8 cellular contexts compared by ENCODE assay signal in genomic region chr16:29290631-29291247, GRCh38.
DNase-seq lines count a peak whose midpoint lies in the region; ATAC-seq and TF ChIP-seq lines count a peak whose summit lies in the region.

No MANE protein-coding gene starts in this region.

- DNase-seq in EL (peak; percentile 91), H7 (peak; percentile 85), NCI-H2029 (lab: John Stamatoyannopoulos, UW) (peak; percentile 84), epidermal melanocyte (ENCODE audit: insufficient read length, low spot score) (peak; percentile 32), mucosa of descending colon (peak; percentile 95 to 98 (median 97)), NCI-H128 (lab: John Stamatoyannopoulos, UW; ENCODE audit: unreplicated experiment) (no peak)
- peak; percentile 46 to 54 for DNase-seq in activated CD8-positive, alpha-beta memory T cell treated with anti-CD3 and anti-CD28 coated beads for 4 hours (ENCODE audit: low read depth in 2 of 2)
- peak; percentile 35 to 55 for DNase-seq in stimulated activated CD8-positive, alpha-beta memory T cell treated with anti-CD3 and anti-CD28 coated beads, Interleukin-2, amount 100 ng/mL, for 1 hour (ENCODE audit: low read depth in 2 of 2)

- intact Hi-C loops in mucosa of descending colon (cut with DNase I, micrococcal nuclease), result no loop called here

- no peaks in the 10 kb centered on the region for H3K9me3 ChIP-seq in mucosa of descending colon

- H3K4me3 ChIP-seq in H7 (ENCODE audit: insufficient read depth, low read depth, low read length) (no peak overlapping the region), mucosa of descending colon (no peak overlapping the region)

- ATAC-seq in mucosa of descending colon, result peak; percentile 88

- TF ChIP-seq CTCF in mucosa of descending colon (IDR thresholded peaks at IDR 0.05), result no peak

- no peaks in the 10 kb centered on the region for H3K27me3 ChIP-seq in H7 (ENCODE audit: control insufficient read depth, insufficient read depth, low read length)

- H3K36me3 ChIP-seq in H7 (replicated peaks; ENCODE audit: control insufficient read depth, insufficient read depth, low read length) (no peaks in the 10 kb centered on the region), mucosa of descending colon (ENCODE audit: low read depth) (no peaks in the 10 kb centered on the region)

- H3K4me1 ChIP-seq in mucosa of descending colon (ENCODE audit: low read depth), result peaks cover 27% of the 10 kb centered on the region
